ENCODE assay signal across 8 cellular contexts in genomic region chr1:107196973-107197562, GRCh38. TPM values are rescaled to one million over a fixed set of nuclear protein-coding genes. Genes with fewer than 3 reads are reported as not detected.
A peak's percentile ranks its signal among the peaks of the same experiment; 100 is the strongest.
DNase-seq lines count a peak whose midpoint lies in the region; ATAC-seq lines count a peak whose summit lies in the region.

No MANE protein-coding gene starts in this region.

- no peaks in the 10 kb centered on the region for H3K36me3 Mint-ChIP-seq in activated T-helper 2 cell treated with anti-CD3 and anti-CD28 coated beads, Interferon-gamma antibody, Interleukin-2, Interleukin-4, amounts not matched to agents 10 μg/mL and 5 μg/mL and 100 μg/mL, durations not matched to agents 14 hours and 24 hours and 36 hours (ENCODE audit: low read depth)

- ATAC-seq in GM18867 (IDR thresholded peaks at IDR 0.05; ENCODE audit: unreplicated experiment) (peak; percentile 97), HG02938 (IDR thresholded peaks at IDR 0.05; ENCODE audit: unreplicated experiment) (peak; percentile 98), esophagus mucosa (peak; percentile 48), left lobe of liver (no peak)

- H3K4me1 Mint-ChIP-seq in activated T-helper 2 cell treated with anti-CD3 and anti-CD28 coated beads, Interferon-gamma antibody, Interleukin-2, Interleukin-4, amounts not matched to agents 10 μg/mL and 5 μg/mL and 100 μg/mL, durations not matched to agents 14 hours and 24 hours and 36 hours (ENCODE audit: low read depth), result no peaks in the 10 kb centered on the region

- H3K27ac Mint-ChIP-seq in activated T-helper 2 cell treated with anti-CD3 and anti-CD28 coated beads, Interferon-gamma antibody, Interleukin-2, Interleukin-4, amounts not matched to agents 10 μg/mL and 5 μg/mL and 100 μg/mL, durations not matched to agents 14 hours and 24 hours and 36 hours, result no peak overlapping the region

- intact Hi-C loops in activated T-helper 2 cell treated with anti-CD3 and anti-CD28 coated beads, Interferon-gamma antibody, Interleukin-2, Interleukin-4, amounts not matched to agents 10 μg/mL and 5 μg/mL and 100 μg/mL, durations not matched to agents 14 hours and 24 hours and 36 hours (cut with micrococcal nuclease), result no loop called here

- H3K27me3 Mint-ChIP-seq in activated T-helper 2 cell treated with anti-CD3 and anti-CD28 coated beads, Interferon-gamma antibody, Interleukin-2, Interleukin-4, amounts not matched to agents 10 μg/mL and 5 μg/mL and 100 μg/mL, durations not matched to agents 14 hours and 24 hours and 36 hours (ENCODE audit: low read depth), result no peaks in the 10 kb centered on the region

- H3K9me3 Mint-ChIP-seq in activated T-helper 2 cell treated with anti-CD3 and anti-CD28 coated beads, Interferon-gamma antibody, Interleukin-2, Interleukin-4, amounts not matched to agents 10 μg/mL and 5 μg/mL and 100 μg/mL, durations not matched to agents 14 hours and 24 hours and 36 hours, result peaks cover 3% of the 10 kb centered on the region

- peak; percentile 52 for DNase-seq in CMK (ENCODE audit: low read depth)
- DNase-seq in NCI-H526 (lab: John Stamatoyannopoulos, UW), result peak; percentile 9 to 50
- no peak for DNase-seq in left lobe of liver (ENCODE audit: low spot score)
- DNase-seq in activated T-helper 2 cell treated with anti-CD3 and anti-CD28 coated beads, Interferon-gamma antibody, Interleukin-2, Interleukin-4, amounts not matched to agents 10 μg/mL and 5 μg/mL and 100 μg/mL, durations not matched to agents 14 hours and 24 hours and 36 hours (ENCODE audit: low spot score), result no peak
- no peak for DNase-seq in GM03348 (ENCODE audit: low spot score)

- H3K4me3 Mint-ChIP-seq in activated T-helper 2 cell treated with anti-CD3 and anti-CD28 coated beads, Interferon-gamma antibody, Interleukin-2, Interleukin-4, amounts not matched to agents 10 μg/mL and 5 μg/mL and 100 μg/mL, durations not matched to agents 14 hours and 24 hours and 36 hours (ENCODE audit: low read depth), result no peak overlapping the region

RNA-seq across cellular contexts. Expression of gene NTNG1, which starts 56.2 kb away (rescaled TPM):
- total RNA-seq in esophagus mucosa, result 0.48 TPM
- not detected for total RNA-seq in left lobe of liver
- total RNA-seq in activated T-helper 2 cell treated with anti-CD3 and anti-CD28 coated beads, Interferon-gamma antibody, Interleukin-2, Interleukin-4, amounts not matched to agents 10 μg/mL and 5 μg/mL and 100 μg/mL, durations not matched to agents 14 hours and 24 hours and 36 hours, result not detected in 2 replicates

Comparison
In these comparisons a context has a peak if more than half of its experiments do, and no peak if none do; other contexts are left out.
1. DNase-seq: peak in CMK (single experiment) and NCI-H526 (2 of 2); none in left lobe of liver (single experiment), activated T-helper 2 cell treated with anti-CD3 and anti-CD28 coated beads, Interferon-gamma antibody, Interleukin-2, Interleukin-4, amounts not matched to agents 10 μg/mL and 5 μg/mL and 100 μg/mL, durations not matched to agents 14 hours and 24 hours and 36 hours (single experiment) and GM03348 (single experiment).